14 cellular contexts compared by ENCODE assay signal in genomic region chr22:48222742-48223487, GRCh38.
"Had no signal": no experiment of that assay in that cellular context is flagged by ENCODE, and none has a peak within 500 bp of the region (broad histone marks: within the 10 kb centered on the region; RNA-seq: fewer than 3 reads in every experiment).

No MANE protein-coding gene starts in this region.

- H3K4me1 Mint-ChIP-seq: central memory CD8-positive, alpha-beta T cell; naive thymus-derived CD8-positive, alpha-beta T cell; stimulated activated effector memory CD8-positive, alpha-beta T cell treated with anti-CD3 and anti-CD28 coated beads, Interleukin-12 subunit alpha, Interleukin-12 subunit beta, amount 100 ng/mL, for 72 hours had no signal

- H3K4me3 Mint-ChIP-seq: central memory CD8-positive, alpha-beta T cell; dendritic cell treated with granulocyte-macrophage colony-stimulating factor and Interleukin-4, amounts not matched to agents 40 ng/mL and 50 ng/mL, for 4 days; naive thymus-derived CD8-positive, alpha-beta T cell; stimulated activated effector memory CD8-positive, alpha-beta T cell treated with anti-CD3 and anti-CD28 coated beads, Interleukin-12 subunit alpha, Interleukin-12 subunit beta, amount 100 ng/mL, for 72 hours; stimulated activated naive CD8-positive, alpha-beta T cell treated with anti-CD3 and anti-CD28 coated beads, Interleukin-15, Interleukin-2, amounts not matched to agents 100 ng/mL and 50 ng/mL, for 24 hours had no signal

- H3K9me3 Mint-ChIP-seq: central memory CD8-positive, alpha-beta T cell; dendritic cell treated with granulocyte-macrophage colony-stimulating factor and Interleukin-4, amounts not matched to agents 40 ng/mL and 50 ng/mL, for 4 days; stimulated activated effector memory CD8-positive, alpha-beta T cell treated with anti-CD3 and anti-CD28 coated beads, Interleukin-12 subunit alpha, Interleukin-12 subunit beta, amount 100 ng/mL, for 72 hours had no signal

- H3K27ac ChIP-seq: foreskin keratinocyte, left ventricle myocardium inferior, ovary, thoracic aorta, transverse colon had no signal

- H3K27ac Mint-ChIP-seq: dendritic cell treated with granulocyte-macrophage colony-stimulating factor and Interleukin-4, amounts not matched to agents 40 ng/mL and 50 ng/mL, for 4 days; stimulated activated effector memory CD8-positive, alpha-beta T cell treated with anti-CD3 and anti-CD28 coated beads, Interleukin-12 subunit alpha, Interleukin-12 subunit beta, amount 100 ng/mL, for 72 hours; stimulated activated naive CD8-positive, alpha-beta T cell treated with anti-CD3 and anti-CD28 coated beads, Interleukin-15, Interleukin-2, amounts not matched to agents 100 ng/mL and 50 ng/mL, for 24 hours had no signal

- DNase-seq: foreskin keratinocyte; left ventricle myocardium inferior; mesendoderm; naive thymus-derived CD8-positive, alpha-beta T cell; ovary; right cardiac atrium; stimulated activated CD4-positive, alpha-beta T cell treated with anti-CD3 and anti-CD28 coated beads, Interleukin-4, amount 100 ng/mL, for 1 hour; stimulated activated CD8-positive, alpha-beta memory T cell treated with anti-CD3 and anti-CD28 coated beads, Interleukin-4, amount 100 ng/mL, for 48 hours; transverse colon had no signal

- ATAC-seq: foreskin keratinocyte; naive thymus-derived CD8-positive, alpha-beta T cell; right cardiac atrium had no signal

- H3K36me3 Mint-ChIP-seq: naive thymus-derived CD8-positive, alpha-beta T cell; stimulated activated effector memory CD8-positive, alpha-beta T cell treated with anti-CD3 and anti-CD28 coated beads, Interleukin-12 subunit alpha, Interleukin-12 subunit beta, amount 100 ng/mL, for 72 hours had no signal
